ENCODE assay signal across 8 cellular contexts in the genomic region with DNA sequence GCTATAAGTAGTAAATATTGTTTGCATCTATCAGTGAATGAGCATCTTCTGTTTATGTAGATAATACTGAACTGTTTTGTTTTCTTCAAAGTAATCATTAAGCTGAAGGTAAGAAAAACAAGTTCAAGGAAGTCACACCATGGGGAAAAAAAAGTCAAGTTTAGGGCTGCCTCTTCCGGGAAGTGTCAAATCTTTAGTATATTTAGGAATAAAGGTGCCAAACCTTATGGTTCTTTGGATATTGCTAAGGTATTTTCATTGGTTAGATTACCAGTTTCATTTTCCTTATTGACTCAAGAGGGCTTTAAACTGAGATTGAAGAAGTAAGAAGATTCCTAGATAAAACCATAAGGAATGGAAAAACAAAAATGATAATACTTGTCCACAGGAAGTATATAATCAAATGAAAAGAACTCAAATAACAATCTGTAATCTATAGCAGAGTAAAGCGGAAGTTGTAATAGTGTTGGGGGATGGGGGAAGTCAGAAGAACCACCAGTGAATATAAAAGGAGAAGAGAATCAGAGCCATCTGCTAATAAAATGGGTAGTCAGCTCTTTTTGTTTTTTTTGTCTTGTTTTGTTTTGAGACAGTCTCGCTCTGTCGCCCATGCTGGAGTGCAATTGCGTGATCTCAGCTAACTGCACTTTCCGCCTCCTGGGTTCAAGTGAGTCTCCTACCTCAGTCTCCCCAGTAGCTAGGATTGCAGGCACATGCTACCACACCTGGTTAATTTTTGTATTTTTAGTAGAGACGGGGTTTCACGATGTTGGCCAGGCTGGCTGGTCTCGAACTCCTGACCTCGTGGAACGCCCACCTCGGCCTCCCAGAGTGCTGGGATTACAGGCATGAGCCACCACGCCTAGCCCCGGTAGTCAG. TPM values are rescaled to one million over a fixed set of nuclear protein-coding genes. Genes with fewer than 3 reads are reported as not detected.
A peak's percentile ranks its signal among the peaks of the same experiment; 100 is the strongest.
DNase-seq lines count a peak whose midpoint lies in the region; ATAC-seq and TF ChIP-seq lines count a peak whose summit lies in the region.
"Had no signal": no experiment of that assay in that cellular context is flagged by ENCODE, and none has a peak within 500 bp of the region (broad histone marks: within the 10 kb centered on the region; RNA-seq: fewer than 3 reads in every experiment).

No MANE protein-coding gene starts in this region.

- peaks cover 32% of the 10 kb centered on the region for H3K36me3 Mint-ChIP-seq in stimulated activated memory B cell treated with anti-CD40 and anti-IgM and Interleukin-4, amounts not matched to agents 10 μg/mL and 1 μg/mL and 100 μg/mL, for 72 hours

- H3K9me3 Mint-ChIP-seq in stimulated activated memory B cell treated with anti-CD40 and anti-IgM and Interleukin-4, amounts not matched to agents 10 μg/mL and 1 μg/mL and 100 μg/mL, for 72 hours: no peaks in the 10 kb centered on the region
- H3K9me3 Mint-ChIP-seq: dendritic cell treated with granulocyte-macrophage colony-stimulating factor and Interleukin-4, amounts not matched to agents 40 ng/mL and 50 ng/mL, for 4 days had no signal

- H3K27me3 Mint-ChIP-seq in stimulated activated memory B cell treated with anti-CD40 and anti-IgM and Interleukin-4, amounts not matched to agents 10 μg/mL and 1 μg/mL and 100 μg/mL, for 72 hours: no peaks in the 10 kb centered on the region
- H3K27me3 Mint-ChIP-seq: dendritic cell treated with granulocyte-macrophage colony-stimulating factor and Interleukin-4, amounts not matched to agents 40 ng/mL and 50 ng/mL, for 4 days had no signal

- intact Hi-C loops in mucosa of descending colon (cut with DNase I, micrococcal nuclease): loop anchor here in 1 of 2 donors (5.0 kb wide), 1 partner anchor 242 kb away; the partner anchor contains the start of gene C11orf65

- peak; percentile 51 for ATAC-seq in stimulated activated memory B cell treated with anti-CD40 and anti-IgM and Interleukin-4, amounts not matched to agents 10 μg/mL and 1 μg/mL and 100 μg/mL, for 72 hours
- no peak for ATAC-seq in mucosa of descending colon

- no peaks in the 10 kb centered on the region for H3K27me3 ChIP-seq in HAP-1 (ENCODE audit: low read depth)

- in situ Hi-C loops in HAP-1 (cut with MboI; ENCODE audit: low sequenced_read_pairs): loop anchor here (10.0 to 25.0 kb wide), 2 partner anchors 270 to 437 kb away; partner anchors contain the start of genes DDX10 and POGLUT3

- H3K4me1 ChIP-seq in HAP-1: peaks cover 21% of the 10 kb centered on the region
- H3K4me1 ChIP-seq in mucosa of descending colon (ENCODE audit: low read depth): peaks cover 13% of the 10 kb centered on the region

- H3K27ac Mint-ChIP-seq in stimulated activated memory B cell treated with anti-CD40 and anti-IgM and Interleukin-4, amounts not matched to agents 10 μg/mL and 1 μg/mL and 100 μg/mL, for 72 hours: no peak overlapping the region
- H3K27ac Mint-ChIP-seq: dendritic cell treated with granulocyte-macrophage colony-stimulating factor and Interleukin-4, amounts not matched to agents 40 ng/mL and 50 ng/mL, for 4 days had no signal

- H3K4me3 ChIP-seq in HAP-1: peak overlapping the region; percentile 69
- peak overlapping the region; percentile 93 for H3K4me3 ChIP-seq in fibroblast of mammary gland (ENCODE audit: control insufficient read depth, low read depth, low read length)
- no peak overlapping the region for H3K4me3 ChIP-seq in mucosa of descending colon

- TF ChIP-seq CTCF in fibroblast of mammary gland (conservative IDR thresholded peaks at IDR 0.05; ENCODE audit: control insufficient read depth, insufficient read depth, low read depth, low read length): no peak
- no peak for TF ChIP-seq CTCF in mucosa of descending colon (IDR thresholded peaks at IDR 0.05)

- no peak for DNase-seq in HAP-1 (ENCODE audit: low spot score in 2 of 2)
- peak in 3 of 5 donors; percentile 21 to 56 (median 45) for DNase-seq in T-helper 1 cell
- no peak for DNase-seq in fibroblast of mammary gland (ENCODE audit: low read depth)
- DNase-seq in HT-29 (ENCODE audit: low spot score): no peak
- DNase-seq in SHP77 treated with DMSO at 0.1 percent for 48 hours (lab: John Stamatoyannopoulos, UW): no peak
- no peak for DNase-seq in mucosa of descending colon

- no peak overlapping the region for H3K4me3 Mint-ChIP-seq in stimulated activated memory B cell treated with anti-CD40 and anti-IgM and Interleukin-4, amounts not matched to agents 10 μg/mL and 1 μg/mL and 100 μg/mL, for 72 hours

- peaks cover 27% of the 10 kb centered on the region for H3K36me3 ChIP-seq in HAP-1 (replicated peaks)
- H3K36me3 ChIP-seq in mucosa of descending colon (ENCODE audit: low read depth): peaks cover 5% of the 10 kb centered on the region

- no peaks in the 10 kb centered on the region for H3K9me3 ChIP-seq in HAP-1
- no peaks in the 10 kb centered on the region for H3K9me3 ChIP-seq in mucosa of descending colon

- H3K4me1 Mint-ChIP-seq in stimulated activated memory B cell treated with anti-CD40 and anti-IgM and Interleukin-4, amounts not matched to agents 10 μg/mL and 1 μg/mL and 100 μg/mL, for 72 hours: peaks cover 49% of the 10 kb centered on the region

RNA-seq across cellular contexts. Expression of gene ATM, which starts 2.3 kb away (rescaled TPM):
- total RNA-seq in HT-29 (2014; rRNA removed; shearing (Covaris generic)): 16.6 and 26.1 TPM in 2 replicates
- 10 to 100 TPM; 30.5 to 56.8 (median 36.4) TPM for total RNA-seq in mucosa of descending colon

RNA-seq across cellular contexts. Expression of gene NPAT, which starts 2.7 kb away (rescaled TPM):
- total RNA-seq in HT-29 (2014; rRNA removed; shearing (Covaris generic)): 6.9 and 8.2 TPM in 2 replicates
- 10 to 100 TPM; 11.1 to 15.8 (median 14.7) TPM for total RNA-seq in mucosa of descending colon

Comparison
In these comparisons a context has a peak if more than half of its experiments do, and no peak if none do; other contexts are left out.
1. DNase-seq: peak in T-helper 1 cell (3 of 5); none in HAP-1 (0 of 2), fibroblast of mammary gland (single experiment), HT-29 (single experiment), SHP77 treated with DMSO at 0.1 percent for 48 hours (single experiment) and mucosa of descending colon (0 of 3).